In genomic region chr10:35526775-35527174, GRCh38 we compare ENCODE assay signal across 21 cellular contexts.
"Had no signal": no experiment of that assay in that cellular context is flagged by ENCODE, and none has a peak within 500 bp of the region (broad histone marks: within the 10 kb centered on the region; RNA-seq: fewer than 3 reads in every experiment).

No MANE protein-coding gene starts in this region.

- H3K27ac Mint-ChIP-seq: IgD-negative memory B cell, T-cell had no signal

- DNase-seq: KBM-7, NCI-H1092, NCI-H1105 treated with DMSO at 0.1 percent for 48 hours, NCI-H1417 treated with DMSO at 0.1 percent for 48 hours, NCI-H146, NCI-H1694 treated with DMSO at 0.1 percent for 48 hours, NCI-H1930, NCI-H2081, NCI-H2107, NCI-H226, NCI-H446, NCI-H510A, NCI-H524 treated with DMSO at 0.1 percent for 48 hours, NCI-H69, NCI-H774, Right ventricle myocardium superior, RPMI8226, SIG-M5, SW 1271, T-cell had no signal

- H3K4me3 Mint-ChIP-seq: IgD-negative memory B cell, T-cell had no signal

- H3K9me3 Mint-ChIP-seq: IgD-negative memory B cell, T-cell had no signal

- ATAC-seq: T-cell had no signal

- H3K27me3 Mint-ChIP-seq: IgD-negative memory B cell, T-cell had no signal
